10 cellular contexts compared by ENCODE assay signal in genomic region chrX:48466696-48467095, GRCh38. TPM values are rescaled to one million over a fixed set of nuclear protein-coding genes. Genes with fewer than 3 reads are reported as not detected.
DNase-seq lines count a peak whose midpoint lies in the region; ATAC-seq and TF ChIP-seq lines count a peak whose summit lies in the region.
"Had no signal": no experiment of that assay in that cellular context is flagged by ENCODE, and none has a peak within 500 bp of the region (broad histone marks: within the 10 kb centered on the region; RNA-seq: fewer than 3 reads in every experiment).

No MANE protein-coding gene starts in this region.

- H3K27me3 ChIP-seq in endodermal cell (ENCODE audit: control insufficient read depth, insufficient read depth, low read length, poor library complexity, severe bottlenecking) (no peaks in the 10 kb centered on the region), aorta (ENCODE audit: control insufficient read depth in 1 of 2, insufficient read depth in 2 of 2, low read length in 1 of 2) (no peaks in the 10 kb centered on the region)

- POLR2A ChIA-PET in T-cell (lab: Charles Lee): no interaction called here

- peak overlapping the region in 2 of 3 donors; percentile 31 to 88 for H3K4me3 Mint-ChIP-seq in T-cell
- H3K4me3 Mint-ChIP-seq in endodermal cell: peak overlapping the region; percentile 79

- ATAC-seq in T-cell (replicated peaks in 1 of 4) (no peak), aorta (ENCODE audit: low FRiP score) (no peak), GM21526 (IDR thresholded peaks at IDR 0.05; ENCODE audit: low FRiP score, unreplicated experiment) (no peak)
- ATAC-seq: esophagus mucosa had no signal

- H3K27ac Mint-ChIP-seq in T-cell: no peak overlapping the region
- H3K27ac Mint-ChIP-seq in endodermal cell: no peak overlapping the region

- H3K9me3 Mint-ChIP-seq in T-cell (no peaks in the 10 kb centered on the region), endodermal cell (peaks cover 79% of the 10 kb centered on the region)

- H3K9me3 ChIP-seq in endodermal cell (ENCODE audit: control insufficient read depth, low read length) (no peaks in the 10 kb centered on the region), aorta (ENCODE audit: control insufficient read depth, low read length) (no peaks in the 10 kb centered on the region)

- H3K27me3 Mint-ChIP-seq in T-cell (peaks cover 0 to 7% of the 10 kb centered on the region in 2 donors), endodermal cell (ENCODE audit: insufficient read depth) (no peaks in the 10 kb centered on the region)

- WGBS in endodermal cell (ENCODE audit: insufficient coverage in 1 of 2, insufficient read length in 1 of 2), 2 experiments: 94% methylated on average over 10 of the region's 10 CpGs; no CpG with 5 or more reads in 1 of the 2 experiments
- WGBS in aorta, 2 donors: 84 to 96% methylated on average over 10 of the region's 10 CpGs

- H3K4me3 ChIP-seq in endodermal cell (ENCODE audit: low read length): peak overlapping the region; percentile 85
- H3K4me3 ChIP-seq in aorta (ENCODE audit: low read length in 2 of 2): no peak overlapping the region

- intact Hi-C loops in aorta (cut with DNase I): no loop called here

- DNase-seq in T-cell (peak in 2 of 34 experiments; percentile 12 to 17), endodermal cell (peak; percentile 63), aorta (no peak), GM19240 (ENCODE audit: insufficient read length, low spot score) (no peak), NCI-H446 treated with DMSO at 0.1 percent for 48 hours (lab: John Stamatoyannopoulos, UW) (no peak)
- DNase-seq in stimulated activated CD4-positive, alpha-beta T cell treated with anti-CD3 and anti-CD28 coated beads, Interleukin-2, amount 100 ng/mL, for 24 hours: peak; percentile 39 to 62
- DNase-seq: NCI-H510A treated with DMSO at 0.1 percent for 48 hours had no signal

- H3K27ac ChIP-seq in endodermal cell (ENCODE audit: low read depth, low read length): no peak overlapping the region
- H3K27ac ChIP-seq in aorta (ENCODE audit: low read depth in 1 of 2, low read length in 2 of 2): no peak overlapping the region

- H3K4me1 ChIP-seq in endodermal cell (ENCODE audit: control insufficient read depth, insufficient read depth, low read length) (no peaks in the 10 kb centered on the region), aorta (ENCODE audit: control insufficient read depth in 1 of 2, insufficient read depth in 2 of 2, low read length in 2 of 2) (no peaks in the 10 kb centered on the region)

- H3K4me1 Mint-ChIP-seq in T-cell (peaks cover 13 to 36% (median 28%) of the 10 kb centered on the region in 3 donors), endodermal cell (peaks cover 18% of the 10 kb centered on the region)

- H3K36me3 Mint-ChIP-seq in T-cell (peaks cover 13% of the 10 kb centered on the region), endodermal cell (ENCODE audit: low read depth) (peaks cover 31% of the 10 kb centered on the region)

- TF ChIP-seq CTCF in GM12873 (IDR thresholded peaks at IDR 0.05; ENCODE audit: insufficient read depth, low read depth, low read length, missing control alignments): peak; percentile 60
- peak; percentile 57 for TF ChIP-seq CTCF in endodermal cell (conservative IDR thresholded peaks at IDR 0.05)

- CTCF ChIA-PET in T-cell (lab: Charles Lee): no interaction called here

- H3K36me3 ChIP-seq in endodermal cell (ENCODE audit: control insufficient read depth, insufficient read depth, low read length): peaks cover 37% of the 10 kb centered on the region
- no peaks in the 10 kb centered on the region for H3K36me3 ChIP-seq in aorta (ENCODE audit: control insufficient read depth in 1 of 2, insufficient read depth in 2 of 2, low read length in 1 of 2)

- no peak overlapping the region for H3K9ac ChIP-seq in endodermal cell (ENCODE audit: extremely low read depth, low read length, poor library complexity, severe bottlenecking)

RNA-seq across cellular contexts. Expression of gene SLC38A5, which starts 3.4 kb away (rescaled TPM):
- total RNA-seq in T-cell (10 to 100 TPM; 18.0 to 37.0 (median 26.5) TPM), endodermal cell (10 to 100 TPM; 22.4 to 40.7 TPM), aorta (10 to 100 TPM; 11.8 to 13.2 TPM)
- polyA plus RNA-seq in endodermal cell (2013, experiment 1 of 2): 23.3 TPM
- polyA plus RNA-seq in endodermal cell (2013, experiment 2 of 2): 26.2 TPM
- 1 to 10 TPM; 6.0 to 8.5 TPM for polyA plus RNA-seq in aorta

RNA-seq across cellular contexts. Expression of gene FTSJ1, which starts 9.3 kb away (rescaled TPM):
- 10 to 100 TPM; 51.4 to 64.9 (median 56.8) TPM for total RNA-seq in T-cell
- 10 to 100 TPM; 47.3 to 54.3 TPM for total RNA-seq in endodermal cell
- 46.1 TPM for polyA plus RNA-seq in endodermal cell (2013, experiment 1 of 2)
- 43.6 TPM for polyA plus RNA-seq in endodermal cell (2013, experiment 2 of 2)
- 10 to 100 TPM; 32.7 to 38.4 TPM for total RNA-seq in aorta
- polyA plus RNA-seq in aorta: 10 to 100 TPM; 28.5 to 45.1 TPM

RNA-seq across cellular contexts. Expression of gene PORCN, which starts 42.1 kb away (rescaled TPM):
- total RNA-seq in T-cell (10 to 100 TPM; 16.8 to 21.7 (median 18.6) TPM), endodermal cell (10 to 100 TPM; 51.1 to 54.4 TPM), aorta (10 to 100 TPM; 10.3 to 12.0 TPM)
- 40.1 TPM for polyA plus RNA-seq in endodermal cell (2013, experiment 1 of 2)
- polyA plus RNA-seq in endodermal cell (2013, experiment 2 of 2): 45.9 TPM
- 10 to 100 TPM in 1 of 2 donors, 1 to 10 TPM in 1; 4.5 to 18.7 TPM for polyA plus RNA-seq in aorta

RNA-seq across cellular contexts. Expression of gene EBP, which starts 54.9 kb away (rescaled TPM):
- total RNA-seq in T-cell (10 to 100 TPM; 41.1 to 60.4 (median 46.1) TPM), endodermal cell (100 to 1,000 TPM; 105 to 119 TPM), aorta (10 to 100 TPM; 12.6 to 15.4 TPM)
- 155 TPM for polyA plus RNA-seq in endodermal cell (2013, experiment 1 of 2)
- polyA plus RNA-seq in endodermal cell (2013, experiment 2 of 2): 164 TPM
- 10 to 100 TPM; 21.7 to 32.7 TPM for polyA plus RNA-seq in aorta

RNA-seq across cellular contexts. Expression of gene SSX4B, which starts 54.9 kb away (rescaled TPM):
- total RNA-seq in T-cell (not detected), endodermal cell (1 to 10 TPM in 1 of 2 donors, under 1 TPM in 1; 1.00 to 1.5 TPM), aorta (not detected)
- 1.1 TPM for polyA plus RNA-seq in endodermal cell (2013, experiment 1 of 2)
- 0.37 TPM for polyA plus RNA-seq in endodermal cell (2013, experiment 2 of 2)
- not detected for polyA plus RNA-seq in aorta
- total RNA-seq: esophagus mucosa had no signal

Comparison
In these comparisons a context has a peak if more than half of its experiments do, and no peak if none do; other contexts are left out.
1. DNase-seq: peak in endodermal cell (single experiment) and stimulated activated CD4-positive, alpha-beta T cell treated with anti-CD3 and anti-CD28 coated beads, Interleukin-2, amount 100 ng/mL, for 24 hours (2 of 2); none in aorta (0 of 2), GM19240 (single experiment) and NCI-H446 treated with DMSO at 0.1 percent for 48 hours (single experiment).